Comparison of ENCODE assay signal across 27 cellular contexts in genomic region chr3:124817079-124817478, GRCh38.
"Had no signal": no experiment of that assay in that cellular context is flagged by ENCODE, and none has a peak within 500 bp of the region (broad histone marks: within the 10 kb centered on the region; RNA-seq: fewer than 3 reads in every experiment).

No MANE protein-coding gene starts in this region.

- H3K27ac Mint-ChIP-seq: activated CD4-positive, alpha-beta memory T cell treated with anti-CD3 and anti-CD28 coated beads, Interleukin-2, amount 10 ng/mL, durations not matched to agents 7 days and 5 days; activated CD4-positive, alpha-beta T cell treated with anti-CD3 and anti-CD28 coated beads for 36 hours; activated CD4-positive, alpha-beta T cell treated with anti-CD3 and anti-CD28 coated beads, Interleukin-2, amount 10 ng/mL, durations not matched to agents 24 days and 14 days; activated naive CD8-positive, alpha-beta T cell; activated T-cell treated with anti-CD3 and anti-CD28 coated beads, Interleukin-2, amount 50 U/mL, for 24 hours; activated T-cell treated with anti-CD3 and anti-CD28 coated beads, Interleukin-2, amount 50 U/mL, for 72 hours had no signal

- H3K9me3 Mint-ChIP-seq: activated CD4-positive, alpha-beta memory T cell treated with anti-CD3 and anti-CD28 coated beads, Interleukin-2, amount 10 ng/mL, durations not matched to agents 7 days and 5 days; activated CD4-positive, alpha-beta T cell treated with anti-CD3 and anti-CD28 coated beads, Interleukin-2, amount 10 ng/mL, durations not matched to agents 24 days and 14 days; activated T-cell treated with anti-CD3 and anti-CD28 coated beads, Interleukin-2, amount 50 U/mL, for 24 hours; activated T-cell treated with anti-CD3 and anti-CD28 coated beads, Interleukin-2, amount 50 U/mL, for 72 hours had no signal

- H3K36me3 ChIP-seq: colonic mucosa had no signal

- H3K4me3 ChIP-seq: body of pancreas, colonic mucosa, gastrocnemius medialis, heart left ventricle had no signal

- ATAC-seq: activated CD4-positive, alpha-beta T cell treated with anti-CD3 and anti-CD28 coated beads for 36 hours; activated T-cell treated with anti-CD3 and anti-CD28 coated beads, Interleukin-2, amount 50 U/mL, for 72 hours; body of pancreas; gastrocnemius medialis; heart left ventricle had no signal

- H3K4me3 Mint-ChIP-seq: activated CD4-positive, alpha-beta memory T cell treated with anti-CD3 and anti-CD28 coated beads, Interleukin-2, amount 10 ng/mL, durations not matched to agents 7 days and 5 days; activated CD4-positive, alpha-beta T cell treated with anti-CD3 and anti-CD28 coated beads for 36 hours; activated CD4-positive, alpha-beta T cell treated with anti-CD3 and anti-CD28 coated beads, Interleukin-2, amount 10 ng/mL, durations not matched to agents 24 days and 14 days; activated naive CD8-positive, alpha-beta T cell; activated T-cell treated with anti-CD3 and anti-CD28 coated beads, Interleukin-2, amount 50 U/mL, for 24 hours; activated T-cell treated with anti-CD3 and anti-CD28 coated beads, Interleukin-2, amount 50 U/mL, for 72 hours had no signal

- DNase-seq: activated CD4-positive, alpha-beta memory T cell treated with anti-CD3 and anti-CD28 coated beads, Interleukin-2, amount 10 ng/mL, durations not matched to agents 7 days and 5 days; activated CD4-positive, alpha-beta T cell treated with anti-CD3 and anti-CD28 coated beads for 36 hours; activated CD4-positive, alpha-beta T cell treated with anti-CD3 and anti-CD28 coated beads, Interleukin-2, amount 10 ng/mL, durations not matched to agents 24 days and 14 days; activated CD4-positive, alpha-beta T cell treated with anti-CD3 and anti-CD28 coated beads, Interleukin-2, amount 50 U/mL, for 4 hours; activated CD4-positive, CD25-positive, alpha-beta regulatory T cell; activated CD4-positive, CD25-positive, alpha-beta regulatory T cell treated with anti-CD3 and anti-CD28 coated beads, Interleukin-2, amount 50 U/mL, for 72 hours; activated CD8-positive, alpha-beta memory T cell treated with anti-CD3 and anti-CD28 coated beads, Interleukin-2, amount 50 U/mL, for 48 hours; activated gamma-delta T cell treated with Interleukin-2 at 50 U/mL for 16 hours; activated naive CD4-positive, alpha-beta T cell treated with anti-CD3 and anti-CD28 coated beads, Interleukin-2, amount 50 U/mL, for 16 hours; activated naive CD4-positive, alpha-beta T cell treated with Interleukin-2 at 50 U/mL for 16 hours; activated T-cell treated with anti-CD3 and anti-CD28 coated beads for 4 hours; activated T-cell treated with anti-CD3 and anti-CD28 coated beads, Interleukin-2, amount 50 U/mL, for 24 hours; activated T-cell treated with anti-CD3 and anti-CD28 coated beads, Interleukin-2, amount 50 U/mL, for 72 hours; amniotic stem cell; anterior cingulate cortex; body of pancreas; central memory CD4-positive, alpha-beta T cell; cerebellar nuclear complex; colonic mucosa; effector CD8-positive, alpha-beta T cell; foreskin fibroblast; gastrocnemius medialis; glutamatergic neuron; heart left ventricle; T-helper 2 cell had no signal

- H3K27ac ChIP-seq: body of pancreas, colonic mucosa, epithelial cell of prostate, gastrocnemius medialis had no signal

- H3K27me3 ChIP-seq: body of pancreas, colonic mucosa, gastrocnemius medialis, heart left ventricle had no signal

- H3K4me1 Mint-ChIP-seq: activated CD4-positive, alpha-beta memory T cell treated with anti-CD3 and anti-CD28 coated beads, Interleukin-2, amount 10 ng/mL, durations not matched to agents 7 days and 5 days; activated CD4-positive, alpha-beta T cell treated with anti-CD3 and anti-CD28 coated beads for 36 hours; activated CD4-positive, alpha-beta T cell treated with anti-CD3 and anti-CD28 coated beads, Interleukin-2, amount 10 ng/mL, durations not matched to agents 24 days and 14 days had no signal

- H3K9me3 ChIP-seq: body of pancreas, colonic mucosa, gastrocnemius medialis, heart left ventricle had no signal

- H3K36me3 Mint-ChIP-seq: activated naive CD8-positive, alpha-beta T cell had no signal
